In the genomic region with DNA sequence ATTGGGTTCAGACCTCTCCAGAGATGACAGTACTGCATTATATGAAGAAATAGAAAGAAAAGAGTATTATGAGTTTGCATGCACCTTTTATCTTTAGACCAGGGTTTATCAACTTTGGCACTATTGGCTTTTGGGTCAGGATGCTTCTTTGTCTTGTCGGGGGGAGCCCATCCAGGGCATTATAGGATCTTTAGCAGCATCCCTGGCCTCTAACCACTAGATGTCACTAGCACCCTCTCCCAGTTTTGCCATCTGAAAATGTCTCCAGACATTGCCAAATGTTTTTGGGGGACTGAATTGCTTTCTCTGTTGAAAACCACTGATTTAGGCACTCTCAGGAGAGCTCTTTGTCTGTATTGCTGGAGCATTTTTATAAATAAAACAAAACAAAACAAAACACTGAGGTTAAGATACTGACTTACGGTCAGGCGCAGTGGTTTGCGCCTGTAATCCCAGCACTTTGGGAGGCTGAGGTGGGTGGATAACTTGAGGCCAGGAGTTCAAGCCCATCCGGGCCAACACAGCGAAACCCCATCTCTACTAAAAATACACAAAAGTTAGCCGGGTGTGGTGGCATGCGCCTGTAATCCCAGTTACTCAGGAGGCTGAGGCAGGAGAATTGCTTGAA, we compare ENCODE assay signal across 9 cellular contexts. TPM values are rescaled to one million over a fixed set of nuclear protein-coding genes. Genes with fewer than 3 reads are reported as not detected.
DNase-seq lines count a peak whose midpoint lies in the region; ATAC-seq, FAIRE-seq and TF ChIP-seq lines count a peak whose summit lies in the region.
"Had no signal": no experiment of that assay in that cellular context is flagged by ENCODE, and none has a peak within 500 bp of the region (broad histone marks: within the 10 kb centered on the region; RNA-seq: fewer than 3 reads in every experiment).

No MANE protein-coding gene starts in this region.

- no peaks in the 10 kb centered on the region for H3K27me3 ChIP-seq in liver (ENCODE audit: control insufficient read depth in 4 of 4, insufficient read depth in 4 of 4, low read length in 3 of 4)

- no peaks in the 10 kb centered on the region for H3K27me3 Mint-ChIP-seq in MCF 10A (ENCODE audit: insufficient read depth, unreplicated experiment)

- 85% methylated on average over 8 of the region's 8 CpGs for WGBS in liver

- FAIRE-seq in urothelium cell line (lab: Jason Lieb, UNC): no peak

- peak; percentile 57 for ATAC-seq in GM21360 (IDR thresholded peaks at IDR 0.05; ENCODE audit: unreplicated experiment)

- H3K9me3 Mint-ChIP-seq in MCF 10A (ENCODE audit: unreplicated experiment): no peaks in the 10 kb centered on the region

- DNase-seq in NCI-H1417 (lab: John Stamatoyannopoulos, UW): peak; percentile 20 to 69 (median 23)
- DNase-seq in NCI-H1417 treated with DMSO at 0.1 percent for 48 hours (lab: John Stamatoyannopoulos, UW): no peak
- DNase-seq in OCI-LY7 (ENCODE audit: low spot score): peak; percentile 43
- peak; percentile 54 for DNase-seq in MCF 10A (ENCODE audit: unreplicated experiment)
- peak; percentile 6 for DNase-seq in urothelium cell line (ENCODE audit: low spot score)
- no peak for DNase-seq in NCI-H226

- H3K27ac ChIP-seq in OCI-LY7 (ENCODE audit: low read depth, low read length, poor library complexity, severe bottlenecking) (no peak overlapping the region), liver (ENCODE audit: low read depth in 1 of 2, low read length in 2 of 2) (no peak overlapping the region)
- H3K27ac ChIP-seq: BLaER1 treated with 17β-estradiol and CSF1 and Interleukin-3, amounts not matched to agents 10 nM and 100 nM had no signal

- POLR2A ChIA-PET in OCI-LY7 (lab: Charles Lee): no interaction called here
- POLR2A ChIA-PET in MCF 10A (lab: Yijun Ruan, JAX): no interaction called here

- peaks cover 11% of the 10 kb centered on the region for H3K36me3 Mint-ChIP-seq in MCF 10A (ENCODE audit: insufficient read depth, unreplicated experiment)

- no peaks in the 10 kb centered on the region for H3K4me1 ChIP-seq in OCI-LY7 (ENCODE audit: insufficient read depth, low read length, poor library complexity, severe bottlenecking)
- H3K4me1 ChIP-seq in liver (ENCODE audit: control insufficient read depth in 4 of 4, insufficient read depth in 4 of 4, low read length in 3 of 4): no peaks in the 10 kb centered on the region

- TF ChIP-seq CTCF in OCI-LY7 (conservative IDR thresholded peaks at IDR 0.05; ENCODE audit: low read length) (peak; percentile 80), MCF 10A (IDR thresholded peaks at IDR 0.05; ENCODE audit: unreplicated experiment) (peak; percentile 63), liver (IDR thresholded peaks at IDR 0.05; ENCODE audit: low read depth, low read length, missing input control) (peak; percentile 63)

- no peaks in the 10 kb centered on the region for H3K79me2 ChIP-seq in OCI-LY7 (ENCODE audit: insufficient read depth, low read depth, low read length)

- no peaks in the 10 kb centered on the region for H3K36me3 ChIP-seq in OCI-LY7 (ENCODE audit: insufficient read depth, low read length)
- no peaks in the 10 kb centered on the region for H3K36me3 ChIP-seq in liver (ENCODE audit: control insufficient read depth in 4 of 4, insufficient read depth in 3 of 4, low read depth in 1 of 4, low read length in 3 of 4)

- H3K9me3 ChIP-seq in OCI-LY7 (ENCODE audit: low read length) (no peaks in the 10 kb centered on the region), liver (ENCODE audit: control insufficient read depth in 4 of 4, low read length in 3 of 4) (no peaks in the 10 kb centered on the region)
- H3K9me3 ChIP-seq: BLaER1 treated with 17β-estradiol and CSF1 and Interleukin-3, amounts not matched to agents 10 nM and 100 nM had no signal

- H4K20me1 ChIP-seq in OCI-LY7 (ENCODE audit: insufficient read depth, low read length): no peaks in the 10 kb centered on the region

- H3K9me2 ChIP-seq in OCI-LY7 (ENCODE audit: insufficient read depth, low read length): no peaks in the 10 kb centered on the region

- H3K4me3 Mint-ChIP-seq in MCF 10A (ENCODE audit: unreplicated experiment): no peak overlapping the region

- CTCF ChIA-PET in OCI-LY7 (lab: Charles Lee; ENCODE audit: unreplicated experiment): no interaction called here
- CTCF ChIA-PET in MCF 10A (lab: Yijun Ruan, JAX): interaction anchor here (0.6 to 1.6 kb wide), 7 partner anchors 9 to 281 kb away, joined by 3 to 6 read pairs (median 3); a partner anchor contains a TSS

- no peak overlapping the region for H3K27ac Mint-ChIP-seq in MCF 10A (ENCODE audit: low read depth, unreplicated experiment)

- H3K4me3 ChIP-seq in OCI-LY7 (ENCODE audit: low read depth, low read length, poor library complexity, severe bottlenecking) (no peak overlapping the region), liver (ENCODE audit: low read depth in 1 of 3, low read length in 3 of 3) (no peak overlapping the region)
- H3K4me3 ChIP-seq: BLaER1 treated with 17β-estradiol and CSF1 and Interleukin-3, amounts not matched to agents 10 nM and 100 nM had no signal

- peak; percentile 68 to 86 for TF ChIP-seq RAD21 in liver (IDR thresholded peaks at IDR 0.05)

- no peaks in the 10 kb centered on the region for H3K4me1 Mint-ChIP-seq in MCF 10A (ENCODE audit: insufficient read depth, unreplicated experiment)

- no peak overlapping the region for H3K4me2 ChIP-seq in OCI-LY7 (ENCODE audit: low read length)
- H3K4me2 ChIP-seq: BLaER1 treated with 17β-estradiol and CSF1 and Interleukin-3, amounts not matched to agents 10 nM and 100 nM had no signal

- intact Hi-C loops in OCI-LY7 (cut with micrococcal nuclease; ENCODE audit: unreplicated experiment): loop anchor here (2.0 to 10.0 kb wide), 3 partner anchors 169 to 683 kb away; no protein-coding TSS in a partner anchor
- intact Hi-C loops in MCF 10A (cut with micrococcal nuclease): loop anchor here (10.0 kb wide), 2 partner anchors 213 to 913 kb away; no protein-coding TSS in a partner anchor

- H2AFZ ChIP-seq in OCI-LY7 (ENCODE audit: low read length): no peak overlapping the region

- BruUV-seq in OCI-LY7 (replicated peaks; lab: Mats Ljungman, UMichigan) (no TSS peak), MCF 10A (replicated peaks; lab: Mats Ljungman, UMichigan) (no TSS peak)

- H3K9ac ChIP-seq in liver (ENCODE audit: low read depth in 1 of 2, low read length in 2 of 2): no peak overlapping the region
- H3K9ac ChIP-seq: BLaER1 treated with 17β-estradiol and CSF1 and Interleukin-3, amounts not matched to agents 10 nM and 100 nM had no signal

TF ChIP-seq in liver, 16 proteins besides CTCF, POLR2A, EP300 and RAD21:
- TF ChIP-seq, protein P1, sequence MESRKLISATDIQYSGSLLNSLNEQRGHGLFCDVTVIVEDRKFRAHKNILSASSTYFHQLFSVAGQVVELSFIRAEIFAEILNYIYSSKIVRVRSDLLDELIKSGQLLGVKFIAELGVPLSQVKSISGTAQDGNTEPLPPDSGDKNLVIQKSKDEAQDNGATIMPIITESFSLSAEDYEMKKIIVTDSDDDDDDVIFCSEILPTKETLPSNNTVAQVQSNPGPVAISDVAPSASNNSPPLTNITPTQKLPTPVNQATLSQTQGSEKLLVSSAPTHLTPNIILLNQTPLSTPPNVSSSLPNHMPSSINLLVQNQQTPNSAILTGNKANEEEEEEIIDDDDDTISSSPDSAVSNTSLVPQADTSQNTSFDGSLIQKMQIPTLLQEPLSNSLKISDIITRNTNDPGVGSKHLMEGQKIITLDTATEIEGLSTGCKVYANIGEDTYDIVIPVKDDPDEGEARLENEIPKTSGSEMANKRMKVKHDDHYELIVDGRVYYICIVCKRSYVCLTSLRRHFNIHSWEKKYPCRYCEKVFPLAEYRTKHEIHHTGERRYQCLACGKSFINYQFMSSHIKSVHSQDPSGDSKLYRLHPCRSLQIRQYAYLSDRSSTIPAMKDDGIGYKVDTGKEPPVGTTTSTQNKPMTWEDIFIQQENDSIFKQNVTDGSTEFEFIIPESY (IDR thresholded peaks at IDR 0.05): no peak
- TF ChIP-seq TAF1 (conservative IDR thresholded peaks at IDR 0.05) (no peak), HNF4G (IDR thresholded peaks at IDR 0.05) (no peak), HNF4A (conservative IDR thresholded peaks at IDR 0.05) (no peak), FOXA2 (IDR thresholded peaks at IDR 0.05) (no peak), YY1 (IDR thresholded peaks at IDR 0.05) (no peak), EGR1 (IDR thresholded peaks at IDR 0.05; ENCODE audit: low read depth in 2 of 2) (no peak)
- TF ChIP-seq, protein P2, sequence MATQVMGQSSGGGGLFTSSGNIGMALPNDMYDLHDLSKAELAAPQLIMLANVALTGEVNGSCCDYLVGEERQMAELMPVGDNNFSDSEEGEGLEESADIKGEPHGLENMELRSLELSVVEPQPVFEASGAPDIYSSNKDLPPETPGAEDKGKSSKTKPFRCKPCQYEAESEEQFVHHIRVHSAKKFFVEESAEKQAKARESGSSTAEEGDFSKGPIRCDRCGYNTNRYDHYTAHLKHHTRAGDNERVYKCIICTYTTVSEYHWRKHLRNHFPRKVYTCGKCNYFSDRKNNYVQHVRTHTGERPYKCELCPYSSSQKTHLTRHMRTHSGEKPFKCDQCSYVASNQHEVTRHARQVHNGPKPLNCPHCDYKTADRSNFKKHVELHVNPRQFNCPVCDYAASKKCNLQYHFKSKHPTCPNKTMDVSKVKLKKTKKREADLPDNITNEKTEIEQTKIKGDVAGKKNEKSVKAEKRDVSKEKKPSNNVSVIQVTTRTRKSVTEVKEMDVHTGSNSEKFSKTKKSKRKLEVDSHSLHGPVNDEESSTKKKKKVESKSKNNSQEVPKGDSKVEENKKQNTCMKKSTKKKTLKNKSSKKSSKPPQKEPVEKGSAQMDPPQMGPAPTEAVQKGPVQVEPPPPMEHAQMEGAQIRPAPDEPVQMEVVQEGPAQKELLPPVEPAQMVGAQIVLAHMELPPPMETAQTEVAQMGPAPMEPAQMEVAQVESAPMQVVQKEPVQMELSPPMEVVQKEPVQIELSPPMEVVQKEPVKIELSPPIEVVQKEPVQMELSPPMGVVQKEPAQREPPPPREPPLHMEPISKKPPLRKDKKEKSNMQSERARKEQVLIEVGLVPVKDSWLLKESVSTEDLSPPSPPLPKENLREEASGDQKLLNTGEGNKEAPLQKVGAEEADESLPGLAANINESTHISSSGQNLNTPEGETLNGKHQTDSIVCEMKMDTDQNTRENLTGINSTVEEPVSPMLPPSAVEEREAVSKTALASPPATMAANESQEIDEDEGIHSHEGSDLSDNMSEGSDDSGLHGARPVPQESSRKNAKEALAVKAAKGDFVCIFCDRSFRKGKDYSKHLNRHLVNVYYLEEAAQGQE (IDR thresholded peaks at IDR 0.05): no peak

RNA-seq across cellular contexts. Expression of a gene that starts 23.6 kb away (rescaled TPM):
- 0.85 and 3.1 TPM in 2 replicates for total RNA-seq in OCI-LY7 (2014; rRNA removed; shearing (Covaris generic))
- 6.0 and 6.2 TPM in 2 replicates for total RNA-seq in OCI-LY7 (2022)
- 15.3 and 21.2 TPM in 2 replicates for total RNA-seq in MCF 10A (2022)
- 1 to 10 TPM; 1.2 to 2.9 TPM for total RNA-seq in liver
- polyA plus RNA-seq in liver: 1 to 10 TPM in 1 of 2 donors, under 1 TPM in 1; 0.55 to 1.9 TPM

RNA-seq across cellular contexts. Expression of a gene that starts 28.6 kb away (rescaled TPM):
- 6.2 and 6.5 TPM in 2 replicates for total RNA-seq in OCI-LY7 (2014; rRNA removed; shearing (Covaris generic))
- total RNA-seq in OCI-LY7 (2022) (13.7 and 14.0 TPM in 2 replicates), MCF 10A (2022) (17.0 and 20.3 TPM in 2 replicates), liver (1 to 10 TPM; 1.4 to 2.8 TPM)
- 1 to 10 TPM; 3.1 to 7.0 TPM for polyA plus RNA-seq in liver

Comparison
In these comparisons a context has a peak if more than half of its experiments do, and no peak if none do; other contexts are left out.
1. DNase-seq: peak in NCI-H1417 (3 of 3), OCI-LY7 (single experiment), MCF 10A (single experiment) and urothelium cell line (single experiment); none in NCI-H1417 treated with DMSO at 0.1 percent for 48 hours (single experiment) and NCI-H226 (single experiment).
2. Peak in every context shown above with its lines, with median percentiles within 50 percentile points of each other: CTCF ChIP-seq.